In genomic region chr1:119808972-119809550, GRCh38 we compare ENCODE assay signal across 8 cellular contexts.
DNase-seq lines count a peak whose midpoint lies in the region; ATAC-seq lines count a peak whose summit lies in the region.

No MANE protein-coding gene starts in this region.

- DNase-seq in 8988T (peak; percentile 14), NCI-H510A treated with DMSO at 0.1 percent for 48 hours (lab: John Stamatoyannopoulos, UW) (peak; percentile 88), cerebellar cortex (ENCODE audit: low spot score) (peak; percentile 75), left kidney (ENCODE audit: low read depth, low spot score) (peak; percentile 89)
- peak; percentile 52 to 55 for DNase-seq in activated CD4-positive, alpha-beta T cell treated with anti-CD3 and anti-CD28 coated beads for 24 hours (ENCODE audit: low read depth in 2 of 2)
- DNase-seq in stimulated activated CD4-positive, alpha-beta T cell treated with anti-CD3 and anti-CD28 coated beads, Interleukin-4, amount 100 ng/mL, for 24 hours: peak; percentile 69

- ATAC-seq in GM18519 (IDR thresholded peaks at IDR 0.05; ENCODE audit: low FRiP score, unreplicated experiment) (peak; percentile 67), HG03354 (IDR thresholded peaks at IDR 0.05; ENCODE audit: poor library complexity, severe bottlenecking, unreplicated experiment) (peak; percentile 90)

Comparison
In these comparisons a context has a peak if more than half of its experiments do, and no peak if none do; other contexts are left out.
1. Peak in every context shown above with its lines: DNase-seq and ATAC-seq.
2. DNase-seq: peak in every context shown above with its lines; median percentile 89 in left kidney; 88 in NCI-H510A treated with DMSO at 0.1 percent for 48 hours; 75 in cerebellar cortex; 69 in stimulated activated CD4-positive, alpha-beta T cell treated with anti-CD3 and anti-CD28 coated beads, Interleukin-4, amount 100 ng/mL, for 24 hours; 54 in activated CD4-positive, alpha-beta T cell treated with anti-CD3 and anti-CD28 coated beads for 24 hours; 14 in 8988T.